In genomic region chr9:18472915-18473314, GRCh38 we compare ENCODE assay signal across 15 cellular contexts. TPM values are rescaled to one million over a fixed set of nuclear protein-coding genes. Genes with fewer than 3 reads are reported as not detected.
DNase-seq lines count a peak whose midpoint lies in the region; ATAC-seq and TF ChIP-seq lines count a peak whose summit lies in the region.
"Had no signal": no experiment of that assay in that cellular context is flagged by ENCODE, and none has a peak within 500 bp of the region (broad histone marks: within the 10 kb centered on the region; RNA-seq: fewer than 3 reads in every experiment).

No MANE protein-coding gene starts in this region.

- no peaks in the 10 kb centered on the region for H3K27me3 ChIP-seq in iPS-20b (ENCODE audit: insufficient read depth, low read length)
- H3K27me3 ChIP-seq in smooth muscle cell (ENCODE audit: low read depth): no peaks in the 10 kb centered on the region

- H3K4me1 ChIP-seq in iPS-20b (ENCODE audit: insufficient read depth, low read length) (peaks cover 21% of the 10 kb centered on the region), smooth muscle cell (ENCODE audit: low read depth) (peaks cover 34% of the 10 kb centered on the region)
- H3K4me1 ChIP-seq: Caco-2 had no signal

- peaks cover 6% of the 10 kb centered on the region; the same call in 1 of the 2 replicates for H3K9me3 ChIP-seq in iPS-20b (ENCODE audit: insufficient read depth, low read depth, low read length)
- no peaks in the 10 kb centered on the region for H3K9me3 ChIP-seq in smooth muscle cell (replicated peaks; ENCODE audit: low read depth)
- H3K9me3 ChIP-seq: Caco-2 had no signal

- peak overlapping the region; percentile 79 for H2AFZ ChIP-seq in smooth muscle cell (ENCODE audit: low read depth)

- ATAC-seq in HG03095 (IDR thresholded peaks at IDR 0.05; ENCODE audit: unreplicated experiment): no peak

- DNase-seq in DMS153 (lab: John Stamatoyannopoulos, UW) (peak; percentile 32), DMS153 treated with DMSO at 0.1 percent for 48 hours (lab: John Stamatoyannopoulos, UW; ENCODE audit: unreplicated experiment) (no peak), astrocyte of the spinal cord (ENCODE audit: low read depth, low spot score) (no peak), smooth muscle cell (lab: John Stamatoyannopoulos, UW; ENCODE audit: unreplicated experiment) (no peak), DMS79 treated with DMSO at 0.1 percent for 48 hours (lab: John Stamatoyannopoulos, UW) (no peak)
- no peak for DNase-seq in stimulated activated CD4-positive, alpha-beta T cell treated with anti-CD3 and anti-CD28 coated beads, Interleukin-4, amount 100 ng/mL, for 1 hour
- DNase-seq: activated CD4-positive, alpha-beta T cell treated with anti-CD3 and anti-CD28 coated beads, Interleukin-2, amount 50 U/mL, for 48 hours; Caco-2; midbrain; NCI-H1930 had no signal

- peak overlapping the region; percentile 85 for H3K4me2 ChIP-seq in smooth muscle cell

- no peak overlapping the region for H3K27ac ChIP-seq in iPS-20b (ENCODE audit: low read length)
- no peak overlapping the region for H3K27ac ChIP-seq in smooth muscle cell (ENCODE audit: low read depth)
- H3K27ac ChIP-seq: 22Rv1 had no signal

- in situ Hi-C loops in astrocyte of the spinal cord (cut with HindIII; ENCODE audit: low sequenced_read_pairs): loop anchor here (25.0 kb wide), 1 partner anchor 211 kb away; no protein-coding TSS in a partner anchor

- H3K36me3 ChIP-seq in iPS-20b (ENCODE audit: insufficient read depth, low read depth, low read length) (no peaks in the 10 kb centered on the region), smooth muscle cell (ENCODE audit: low read depth) (no peaks in the 10 kb centered on the region)

- no peaks in the 10 kb centered on the region for H4K20me1 ChIP-seq in smooth muscle cell (ENCODE audit: low read depth)

- H3K79me2 ChIP-seq in smooth muscle cell (ENCODE audit: low read depth): no peaks in the 10 kb centered on the region

- peaks cover 5% of the 10 kb centered on the region for H3F3A ChIP-seq in smooth muscle cell (ENCODE audit: low read depth)

- 18% methylated on average over 5 of the region's 5 CpGs for WGBS in smooth muscle cell (ENCODE audit: low lambda C conversion rate)

- H3K9ac ChIP-seq in iPS-20b (ENCODE audit: low read depth, low read length) (peak overlapping the region; percentile 58; the same call in 1 of the 2 replicates), smooth muscle cell (ENCODE audit: low read depth) (no peak overlapping the region)

- TF ChIP-seq CTCF in astrocyte of the spinal cord (IDR thresholded peaks at IDR 0.05; ENCODE audit: low read depth, low read length): no peak
- no peak for TF ChIP-seq CTCF in smooth muscle cell (IDR thresholded peaks at IDR 0.05; ENCODE audit: borderline replicate concordance, insufficient read depth, poor library complexity, severe bottlenecking)

- H3K4me3 ChIP-seq in astrocyte of the spinal cord (ENCODE audit: low read depth, low read length) (peak overlapping the region; percentile 59), iPS-20b (ENCODE audit: low read length) (peak overlapping the region; percentile 74; the same call in 1 of the 2 replicates), smooth muscle cell (peak overlapping the region; percentile 46)

RNA-seq across cellular contexts. Expression of gene ADAMTSL1, which starts 1.0 kb away (rescaled TPM):
- 4.3 and 6.4 TPM in 2 replicates for total RNA-seq in smooth muscle cell
- polyA plus RNA-seq in smooth muscle cell: 2.0 and 4.4 TPM in 2 replicates
- total RNA-seq: Caco-2; T-helper 1 cell treated with Interleukin-12 subunit alpha and Interleukin-12 subunit beta and Interleukin-4 antibody, amounts not matched to agents 30 ng/mL and 1 ng/mL, for 36 hours had no signal
- polyA plus RNA-seq: IgD-negative memory B cell had no signal
